ENCODE assay signal across 20 cellular contexts in the genomic region with DNA sequence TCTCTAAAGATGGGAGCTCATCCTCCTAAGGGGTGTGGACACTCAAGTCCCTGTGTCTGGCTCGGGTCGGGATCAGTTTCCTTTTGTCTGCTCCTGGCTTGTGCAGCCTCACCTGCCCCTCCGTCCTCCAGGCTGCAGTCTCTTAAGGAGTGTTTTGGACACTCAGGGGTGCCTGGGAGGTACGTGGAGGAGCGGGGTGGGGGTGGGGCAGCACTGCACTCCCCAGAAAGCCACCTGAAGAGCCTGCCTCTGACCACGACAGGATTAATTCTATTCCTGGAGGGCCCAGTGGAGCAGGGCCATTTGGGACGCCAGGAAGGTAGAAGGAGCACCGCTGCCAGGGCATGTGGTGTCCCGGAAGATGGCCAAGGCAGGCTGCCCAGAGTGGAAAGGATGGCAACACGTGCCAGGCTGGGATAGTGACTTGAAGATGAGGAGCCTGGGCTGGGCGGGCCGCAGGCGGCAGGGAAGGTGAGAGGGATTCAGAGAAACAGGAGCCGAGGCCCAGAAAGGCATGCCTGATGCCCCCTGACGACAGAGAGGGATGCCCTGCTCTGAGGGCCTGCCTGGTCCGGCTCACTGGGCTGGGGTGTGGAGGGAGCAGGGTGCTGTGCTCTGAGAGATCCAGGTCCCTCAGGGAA. TPM values are rescaled to one million over a fixed set of nuclear protein-coding genes. Genes with fewer than 3 reads are reported as not detected.
DNase-seq lines count a peak whose midpoint lies in the region; ATAC-seq and TF ChIP-seq lines count a peak whose summit lies in the region.
"Had no signal": no experiment of that assay in that cellular context is flagged by ENCODE, and none has a peak within 500 bp of the region (broad histone marks: within the 10 kb centered on the region; RNA-seq: fewer than 3 reads in every experiment).

No MANE protein-coding gene starts in this region.

- H4K20me1 ChIP-seq in hepatocyte (ENCODE audit: insufficient read depth, poor library complexity, severe bottlenecking), result no peaks in the 10 kb centered on the region

- peaks cover 23% of the 10 kb centered on the region for H3K4me1 ChIP-seq in CD4-positive, alpha-beta memory T cell (ENCODE audit: insufficient read depth, low read length)
- H3K4me1 ChIP-seq in RWPE2 (ENCODE audit: insufficient read depth, poor library complexity, severe bottlenecking), result no peaks in the 10 kb centered on the region
- H3K4me1 ChIP-seq in psoas muscle, result peaks cover 15% of the 10 kb centered on the region
- peaks cover 3% of the 10 kb centered on the region for H3K4me1 ChIP-seq in hepatocyte (ENCODE audit: insufficient read depth)

- H3K4me3 Mint-ChIP-seq in CD4-positive, alpha-beta memory T cell, result no peak overlapping the region

- H3K9me3 ChIP-seq in CD4-positive, alpha-beta memory T cell (ENCODE audit: control insufficient read depth in 1 of 2, low read length in 2 of 2), result no peaks in the 10 kb centered on the region
- H3K9me3 ChIP-seq in RWPE2 (ENCODE audit: severe bottlenecking) (no peaks in the 10 kb centered on the region), psoas muscle (no peaks in the 10 kb centered on the region), hepatocyte (ENCODE audit: low read depth) (no peaks in the 10 kb centered on the region)

- H3K9me3 Mint-ChIP-seq in CD4-positive, alpha-beta memory T cell, result peaks cover 0 to under 1% (median 0%) of the 10 kb centered on the region in 8 donors
- H3K9me3 Mint-ChIP-seq: naive thymus-derived CD8-positive, alpha-beta T cell had no signal

- no peaks in the 10 kb centered on the region for H3K36me3 Mint-ChIP-seq in CD4-positive, alpha-beta memory T cell
- H3K36me3 Mint-ChIP-seq: naive thymus-derived CD8-positive, alpha-beta T cell had no signal

- TF ChIP-seq CTCF in RWPE2 (IDR thresholded peaks at IDR 0.05; ENCODE audit: poor library complexity, severe bottlenecking) (no peak), psoas muscle (IDR thresholded peaks at IDR 0.05) (no peak), hepatocyte (IDR thresholded peaks at IDR 0.05; ENCODE audit: poor library complexity) (no peak)

- H2AFZ ChIP-seq in hepatocyte, result no peak overlapping the region

- peaks cover 3 to 23% (median 15%) of the 10 kb centered on the region in 4 donors for H3K4me1 Mint-ChIP-seq in CD4-positive, alpha-beta memory T cell

- H3K79me2 ChIP-seq in hepatocyte, result no peaks in the 10 kb centered on the region

- H3K36me3 ChIP-seq in CD4-positive, alpha-beta memory T cell (ENCODE audit: insufficient read depth, low read length), result no peaks in the 10 kb centered on the region
- H3K36me3 ChIP-seq in RWPE2 (ENCODE audit: low read depth) (no peaks in the 10 kb centered on the region), psoas muscle (ENCODE audit: insufficient read depth in 1 of 2, low read depth in 1 of 2) (no peaks in the 10 kb centered on the region), hepatocyte (replicated peaks; ENCODE audit: insufficient read depth, low read depth) (no peaks in the 10 kb centered on the region)

- no peak overlapping the region for H3K4me3 ChIP-seq in CD4-positive, alpha-beta memory T cell (ENCODE audit: low read length in 2 of 2)
- H3K4me3 ChIP-seq in RWPE2 (ENCODE audit: severe bottlenecking) (no peak overlapping the region), psoas muscle (no peak overlapping the region), hepatocyte (no peak overlapping the region)

- CTCF ChIA-PET in CD4-positive, alpha-beta memory T cell (lab: Charles Lee; ENCODE audit: partially characterized antibody), result interaction anchor here (1.1 to 2.6 kb wide), 2 partner anchors 14 to 134 kb away, joined by 3 to 14 read pairs; no protein-coding TSS in a partner anchor

- POLR2A ChIA-PET in CD4-positive, alpha-beta memory T cell (lab: Charles Lee; ENCODE audit: partially characterized antibody), result interaction anchor here (1.5 kb wide), 1 partner anchor 9 kb away, joined by 3 read pairs; no protein-coding TSS in a partner anchor

- WGBS in psoas muscle, 3 donors, result 37 to 58% (median 43%) methylated on average over 16 of the region's 16 CpGs
- WGBS in hepatocyte (ENCODE audit: low lambda C conversion rate, missing lambda C conversion rate), result 96% methylated on average over 16 of the region's 16 CpGs

- H3K27me3 Mint-ChIP-seq in CD4-positive, alpha-beta memory T cell, result no peaks in the 10 kb centered on the region
- H3K27me3 Mint-ChIP-seq: naive thymus-derived CD8-positive, alpha-beta T cell had no signal

- no peak for DNase-seq in CD4-positive, alpha-beta memory T cell
- peak; percentile 58 for DNase-seq in RWPE2 (ENCODE audit: low spot score)
- DNase-seq in left cardiac atrium, result no peak
- DNase-seq in psoas muscle, result peak; percentile 49 to 91
- DNase-seq in SIG-M5 treated with dmso at 0.1 percent for 504 hours (lab: John Stamatoyannopoulos, UW; ENCODE audit: unreplicated experiment), result no peak
- no peak for DNase-seq in hepatocyte (ENCODE audit: low spot score)
- DNase-seq: activated CD4-positive, alpha-beta T cell treated with anti-CD3 and anti-CD28 coated beads, Interleukin-2, amount 50 U/mL, for 48 hours; amniotic stem cell; Calu3; foreskin fibroblast; GDM1; HCEC 1CT; NCI-H187; NCI-H524; PC-9 had no signal

- no peak overlapping the region for H3K27ac ChIP-seq in CD4-positive, alpha-beta memory T cell (ENCODE audit: low read depth, low read length)
- H3K27ac ChIP-seq in RWPE2 (ENCODE audit: poor library complexity, severe bottlenecking), result no peak overlapping the region
- H3K27ac ChIP-seq in psoas muscle, result peak overlapping the region; percentile 55
- no peak overlapping the region for H3K27ac ChIP-seq in hepatocyte
- H3K27ac ChIP-seq: PC-9 had no signal

- ATAC-seq in RWPE2 (ENCODE audit: low read depth), result no peak
- ATAC-seq in left cardiac atrium, result peak; percentile 23 to 33
- peak; percentile 67 to 94 (median 90) for ATAC-seq in psoas muscle
- no peak for ATAC-seq in HG02571 (IDR thresholded peaks at IDR 0.05; ENCODE audit: unreplicated experiment)
- no peak for ATAC-seq in GM18502 (IDR thresholded peaks at IDR 0.05; ENCODE audit: poor library complexity, unreplicated experiment)

- H3K27ac Mint-ChIP-seq in CD4-positive, alpha-beta memory T cell, result peak overlapping the region in 4 of 7 donors; percentile 36 to 69 (median 53)

- H3K9me2 ChIP-seq in hepatocyte (replicated peaks; ENCODE audit: insufficient read depth), result no peaks in the 10 kb centered on the region

- no peak overlapping the region for H3K4me2 ChIP-seq in hepatocyte

- no peaks in the 10 kb centered on the region for H3K27me3 ChIP-seq in CD4-positive, alpha-beta memory T cell (ENCODE audit: insufficient read depth, low read length)
- H3K27me3 ChIP-seq in RWPE2 (ENCODE audit: insufficient read depth, poor library complexity, severe bottlenecking), result no peaks in the 10 kb centered on the region
- H3K27me3 ChIP-seq in psoas muscle (ENCODE audit: insufficient read depth in 3 of 3, low read length in 2 of 3), result no peaks in the 10 kb centered on the region
- no peaks in the 10 kb centered on the region for H3K27me3 ChIP-seq in hepatocyte

- intact Hi-C loops in CD4-positive, alpha-beta memory T cell (cut with micrococcal nuclease), result no loop called here
- intact Hi-C loops in left cardiac atrium (cut with DNase I), result loop anchor here in 1 of 2 donors (5.0 kb wide), 1 partner anchor 112 kb away; a partner anchor contains a TSS
- intact Hi-C loops in psoas muscle (cut with DNase I), result no loop called here

RNA-seq across cellular contexts. Expression of a gene that starts 14.8 kb away (rescaled TPM):
- total RNA-seq in CD4-positive, alpha-beta memory T cell, result not detected
- polyA plus RNA-seq in CD4-positive, alpha-beta memory T cell, result not detected
- total RNA-seq in left cardiac atrium (not detected), psoas muscle (not detected), hepatocyte (not detected in 2 replicates)
- polyA plus RNA-seq in psoas muscle (not detected), hepatocyte (not detected in 2 replicates)
- total RNA-seq: Calu3, endothelial cell of umbilical vein, lower leg skin, PC-9 had no signal
- polyA plus RNA-seq: endothelial cell of umbilical vein; naive thymus-derived CD8-positive, alpha-beta T cell had no signal

Comparison
In these comparisons a context has a peak if more than half of its experiments do, and no peak if none do; other contexts are left out.
1. DNase-seq: peak in RWPE2 (single experiment) and psoas muscle (2 of 2); none in CD4-positive, alpha-beta memory T cell (0 of 5), left cardiac atrium (single experiment), SIG-M5 treated with dmso at 0.1 percent for 504 hours (single experiment) and hepatocyte (single experiment).
2. ATAC-seq: peak in left cardiac atrium (2 of 2) and psoas muscle (4 of 4); none in RWPE2 (single experiment), HG02571 (single experiment) and GM18502 (single experiment).